In genomic region chr10:65778753-65779152, GRCh38 we compare ENCODE assay signal across 28 cellular contexts.
"Had no signal": no experiment of that assay in that cellular context is flagged by ENCODE, and none has a peak within 500 bp of the region (broad histone marks: within the 10 kb centered on the region; RNA-seq: fewer than 3 reads in every experiment).

No MANE protein-coding gene starts in this region.

- H3K27me3 ChIP-seq: ascending aorta, cardiac muscle cell had no signal

- H3K4me3 ChIP-seq: ascending aorta, cardiac muscle cell had no signal

- H3K9me3 ChIP-seq: ascending aorta had no signal

- DNase-seq: activated B cell treated with CpG ODN at 0.5 μM for 24 hours; activated CD4-positive, alpha-beta memory T cell treated with anti-CD3 and anti-CD28 coated beads for 36 hours; activated CD4-positive, alpha-beta T cell treated with anti-CD3 and anti-CD28 coated beads for 4 hours; activated CD4-positive, alpha-beta T cell treated with anti-CD3 and anti-CD28 coated beads, Interleukin-2, amount 10 ng/mL, durations not matched to agents 24 days and 14 days; activated CD4-positive, alpha-beta T cell treated with anti-CD3 and anti-CD28 coated beads, Interleukin-2, amount 50 U/mL, for 1 hour; activated CD4-positive, alpha-beta T cell treated with anti-CD3 and anti-CD28 coated beads, Interleukin-2, amount 50 U/mL, for 4 hours; activated CD4-positive, CD25-positive, alpha-beta regulatory T cell treated with anti-CD3 and anti-CD28 coated beads, Interleukin-2, amount 50 U/mL, for 72 hours; activated CD8-positive, alpha-beta memory T cell treated with anti-CD3 and anti-CD28 coated beads, Interleukin-2, amount 50 U/mL, for 4 hours; activated CD8-positive, alpha-beta T cell treated with anti-CD3 and anti-CD28 coated beads for 36 hours; activated effector memory CD4-positive, alpha-beta T cell treated with Interleukin-2 at 50 U/mL for 16 hours; activated gamma-delta T cell; activated naive CD4-positive, alpha-beta T cell treated with anti-CD3 and anti-CD28 coated beads, Interleukin-2, amount 10 ng/mL, durations not matched to agents 7 days and 5 days; activated naive CD4-positive, alpha-beta T cell treated with Interleukin-2 at 50 U/mL for 16 hours; activated naive CD8-positive, alpha-beta T cell treated with anti-CD3 and anti-CD28 coated beads, Interleukin-2, amount 10 ng/mL, durations not matched to agents 7 days and 5 days; activated naive CD8-positive, alpha-beta T cell treated with anti-CD3 and anti-CD28 coated beads, Interleukin-2, amount 50 U/mL, for 24 hours; activated T-cell treated with anti-CD3 and anti-CD28 coated beads for 4 hours; activated T-cell treated with anti-CD3 and anti-CD28 coated beads, Interleukin-2, amount 50 U/mL, for 1 hour; activated T-cell treated with anti-CD3 and anti-CD28 coated beads, Interleukin-2, amount 50 U/mL, for 48 hours; amygdala; anterior cingulate cortex; caudate nucleus; cerebellar nuclear complex; T-helper 1 cell; T-helper 2 cell; T-helper 9 cell had no signal

- H3K36me3 ChIP-seq: ascending aorta, cardiac muscle cell had no signal

- H3K27ac ChIP-seq: ascending aorta, cardiac muscle cell, VCaP had no signal

- H3K4me1 ChIP-seq: ascending aorta had no signal

- ATAC-seq: activated CD8-positive, alpha-beta T cell treated with anti-CD3 and anti-CD28 coated beads for 36 hours had no signal
